1 cellular context compared by ENCODE assay signal in genomic region chr10:96279219-96279641, GRCh38.
TF ChIP-seq lines count a peak whose summit lies in the region.

No MANE protein-coding gene starts in this region.

TF ChIP-seq in K562, 482 proteins besides CTCF, POLR2A, EP300 and RAD21 (continued from another document):
- TF ChIP-seq PKNOX1 (IDR thresholded peaks at IDR 0.05) = peak; percentile 56
TF ChIP-seq in K562: peak in this region for 2.
